Comparison of ENCODE assay signal across 8 cellular contexts in the genomic region with DNA sequence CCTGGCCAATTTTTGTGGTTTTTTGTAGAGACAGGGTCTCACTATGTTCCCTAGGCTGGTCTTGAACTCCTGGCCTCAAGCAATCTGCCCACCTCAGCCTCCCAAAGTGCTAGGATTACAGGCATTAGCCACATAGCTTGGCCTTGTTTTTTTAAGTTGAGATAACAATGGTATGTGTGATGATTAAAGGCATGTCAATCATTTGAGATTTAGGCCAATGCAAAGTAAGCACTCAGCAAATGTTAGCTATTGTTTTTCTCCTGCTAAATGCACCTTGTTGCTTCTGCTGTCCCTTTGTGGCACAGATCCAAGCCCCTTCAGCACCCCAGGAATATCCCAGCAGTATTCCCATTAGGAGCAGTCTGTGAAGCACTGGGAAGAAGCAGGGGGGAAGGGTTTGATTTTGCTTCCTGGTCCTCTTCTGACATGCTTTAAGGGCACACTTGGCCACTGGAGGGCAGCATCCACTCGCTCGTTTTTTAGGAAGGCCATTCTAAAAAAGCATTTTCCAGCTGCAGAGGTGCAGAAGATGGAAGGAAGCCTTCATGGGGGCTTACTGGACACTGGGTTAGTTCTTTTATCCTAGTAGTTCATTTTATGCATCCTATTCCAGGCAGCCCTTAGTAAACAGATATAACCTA.
DNase-seq lines count a peak whose midpoint lies in the region; ATAC-seq and TF ChIP-seq lines count a peak whose summit lies in the region.

No MANE protein-coding gene starts in this region.

- ATAC-seq in sciatic nerve (peak; percentile 84), HG03520 (IDR thresholded peaks at IDR 0.05; ENCODE audit: unreplicated experiment) (no peak), GM18502 (IDR thresholded peaks at IDR 0.05; ENCODE audit: poor library complexity, unreplicated experiment) (no peak)

- peak; percentile 75 for TF ChIP-seq CTCF in GM12865 (IDR thresholded peaks at IDR 0.05; ENCODE audit: insufficient read depth, low read depth, low read length, missing control alignments)

- peak; percentile 76 for DNase-seq in GM12865 (ENCODE audit: low read depth)
- DNase-seq in NCI-H146 (lab: John Stamatoyannopoulos, UW), result peak; percentile 60
- peak; percentile 50 for DNase-seq in T follicular helper cell (ENCODE audit: low read depth)
- peak; percentile 85 for DNase-seq in amniotic epithelial cell (ENCODE audit: low read depth)
- peak; percentile 74 for DNase-seq in hepatic stellate cell (ENCODE audit: low spot score)
- DNase-seq in sciatic nerve (ENCODE audit: low spot score), result peak; percentile 89

- intact Hi-C loops in sciatic nerve (cut with DNase I), result no loop called here

- H3K4me3 ChIP-seq in GM12865 (ENCODE audit: low read depth, low read length), result no peak overlapping the region
